Comparison of ENCODE assay signal across 25 cellular contexts in the genomic region with DNA sequence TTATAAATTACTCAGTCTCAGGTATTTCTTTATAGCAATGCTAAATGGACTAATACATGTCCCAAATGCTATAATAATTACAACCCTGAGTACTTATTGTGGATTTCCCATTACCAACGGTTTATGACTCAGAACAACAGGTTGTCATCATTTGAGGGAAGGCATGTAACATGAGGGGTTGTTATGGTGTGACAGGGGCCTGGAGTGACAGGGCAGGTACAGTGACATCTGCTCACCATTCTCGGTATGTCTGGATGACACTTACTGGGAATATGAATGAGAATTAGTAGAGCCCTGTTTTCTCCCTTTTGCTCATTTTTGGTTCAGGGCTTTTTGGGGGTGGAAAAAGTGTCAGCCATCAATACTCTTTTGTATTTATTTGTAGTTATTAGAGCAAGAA.
"Had no signal": no experiment of that assay in that cellular context is flagged by ENCODE, and none has a peak within 500 bp of the region (broad histone marks: within the 10 kb centered on the region; RNA-seq: fewer than 3 reads in every experiment).

No MANE protein-coding gene starts in this region.

- FAIRE-seq: bronchial epithelial cell, RCC 7860 had no signal

- DNase-seq: activated CD4-positive, alpha-beta T cell treated with anti-CD3 and anti-CD28 coated beads for 48 hours; activated CD4-positive, alpha-beta T cell treated with anti-CD3 and anti-CD28 coated beads, Interleukin-2, amount 50 U/mL, for 48 hours; activated CD4-positive, CD25-positive, alpha-beta regulatory T cell treated with anti-CD3 and anti-CD28 coated beads, Interleukin-2, amount 50 U/mL, for 72 hours; activated CD8-positive, alpha-beta memory T cell treated with anti-CD3 and anti-CD28 coated beads, Interleukin-2, amount 10 ng/mL, durations not matched to agents 7 days and 5 days; activated effector memory CD4-positive, alpha-beta T cell treated with anti-CD3 and anti-CD28 coated beads, Interleukin-2, amount 50 U/mL, for 16 hours; activated naive CD4-positive, alpha-beta T cell treated with Interleukin-2 at 50 U/mL for 16 hours; activated naive CD8-positive, alpha-beta T cell treated with anti-CD3 and anti-CD28 coated beads, Interleukin-2, amount 50 U/mL, for 24 hours; activated T-cell treated with anti-CD3 and anti-CD28 coated beads, Interleukin-2, amount 50 U/mL, for 24 hours; amniotic stem cell; central memory CD4-positive, alpha-beta T cell; cortex of kidney; Karpas-422; MM.1S; NCI-H1436 treated with DMSO at 0.1 percent for 48 hours; NCI-H187; NCI-H510A; PC-3; T-helper 17 cell; T-helper 9 cell had no signal

- H3K36me3 ChIP-seq: ascending aorta, SJSA1 had no signal

- H3K4me3 ChIP-seq: ascending aorta, body of pancreas, SJSA1 had no signal

- H3K9me3 ChIP-seq: ascending aorta, body of pancreas, SJSA1 had no signal

- H3K27ac ChIP-seq: ascending aorta, body of pancreas, SJSA1 had no signal

- ATAC-seq: activated CD8-positive, alpha-beta memory T cell treated with anti-CD3 and anti-CD28 coated beads, Interleukin-2, amount 10 ng/mL, durations not matched to agents 7 days and 5 days; activated naive CD8-positive, alpha-beta T cell treated with anti-CD3 and anti-CD28 coated beads, Interleukin-2, amount 50 U/mL, for 24 hours; PC-3; T-helper 17 cell; WTC11 had no signal
